In genomic region chr4:7192252-7193039, GRCh38 we compare ENCODE assay signal across 8 cellular contexts. TPM values are rescaled to one million over a fixed set of nuclear protein-coding genes. Genes with fewer than 3 reads are reported as not detected.
DNase-seq lines count a peak whose midpoint lies in the region; ATAC-seq and TF ChIP-seq lines count a peak whose summit lies in the region.

SORCS2 (plus strand) TSS chr4:7192538.

- H3K27me3 Mint-ChIP-seq in CD14-positive monocyte (ENCODE audit: low read depth in 3 of 3), result peaks cover 37 to 67% (median 49%) of the 10 kb centered on the region in 3 donors
- H3K27me3 Mint-ChIP-seq in activated T-cell treated with anti-CD3 and anti-CD28 coated beads, Interleukin-2, amount 50 U/mL, for 4 hours (ENCODE audit: low read depth), result peaks cover 64% of the 10 kb centered on the region
- peaks cover 38 to 70% (median 60%) of the 10 kb centered on the region in 5 donors for H3K27me3 Mint-ChIP-seq in naive thymus-derived CD4-positive, alpha-beta T cell

- peaks cover 0 to 6% of the 10 kb centered on the region in 2 donors for H3K27me3 ChIP-seq in naive thymus-derived CD4-positive, alpha-beta T cell (ENCODE audit: control insufficient read depth in 2 of 2, insufficient read depth in 2 of 2, low read length in 2 of 2)
- H3K27me3 ChIP-seq in stomach, result peaks cover 0 to 97% (median 50%) of the 10 kb centered on the region in 3 donors

- H3K9me3 Mint-ChIP-seq in CD14-positive monocyte, result peaks cover 0 to 5% (median 0%) of the 10 kb centered on the region in 7 donors
- H3K9me3 Mint-ChIP-seq in activated T-cell treated with anti-CD3 and anti-CD28 coated beads, Interleukin-2, amount 50 U/mL, for 4 hours, result no peaks in the 10 kb centered on the region
- peaks cover 0 to 2% (median 0%) of the 10 kb centered on the region in 11 donors for H3K9me3 Mint-ChIP-seq in naive thymus-derived CD4-positive, alpha-beta T cell

- no peaks in the 10 kb centered on the region for H3K36me3 Mint-ChIP-seq in CD14-positive monocyte
- no peaks in the 10 kb centered on the region for H3K36me3 Mint-ChIP-seq in activated T-cell treated with anti-CD3 and anti-CD28 coated beads, Interleukin-2, amount 50 U/mL, for 4 hours (ENCODE audit: insufficient read depth)
- no peaks in the 10 kb centered on the region for H3K36me3 Mint-ChIP-seq in naive thymus-derived CD4-positive, alpha-beta T cell

- H3K9me3 ChIP-seq in naive thymus-derived CD4-positive, alpha-beta T cell (ENCODE audit: control insufficient read depth in 2 of 3, low read length in 3 of 3), result no peaks in the 10 kb centered on the region
- no peaks in the 10 kb centered on the region for H3K9me3 ChIP-seq in stomach

- H3K4me1 Mint-ChIP-seq in CD14-positive monocyte, result no peaks in the 10 kb centered on the region
- H3K4me1 Mint-ChIP-seq in activated T-cell treated with anti-CD3 and anti-CD28 coated beads, Interleukin-2, amount 50 U/mL, for 4 hours (ENCODE audit: low read depth), result peaks cover 1% of the 10 kb centered on the region
- peaks cover 0 to 7% (median 0%) of the 10 kb centered on the region in 7 donors for H3K4me1 Mint-ChIP-seq in naive thymus-derived CD4-positive, alpha-beta T cell

- H3K27ac ChIP-seq in naive thymus-derived CD4-positive, alpha-beta T cell (ENCODE audit: low read depth, low read length), result no peak within 1 kb of the TSS
- H3K27ac ChIP-seq in stomach, result no peak within 1 kb of the TSS

- CTCF ChIA-PET in naive thymus-derived CD4-positive, alpha-beta T cell (lab: Charles Lee), result interaction anchor here (0.9 kb wide), 1 partner anchor 608 kb away, joined by 3 read pairs; no protein-coding TSS in a partner anchor

- POLR2A ChIA-PET in naive thymus-derived CD4-positive, alpha-beta T cell (lab: Charles Lee), result no interaction called here

- no peak within 1 kb of the TSS for H3K4me3 ChIP-seq in naive thymus-derived CD4-positive, alpha-beta T cell (ENCODE audit: low read length)
- peak within 1 kb of the TSS; percentile 39 to 44 (median 41) for H3K4me3 ChIP-seq in stomach

- no peak within 1 kb of the TSS for H3K27ac Mint-ChIP-seq in CD14-positive monocyte
- no peak within 1 kb of the TSS for H3K27ac Mint-ChIP-seq in naive thymus-derived CD4-positive, alpha-beta T cell

- no peak for TF ChIP-seq EP300 in stomach (IDR thresholded peaks at IDR 0.05)

- intact Hi-C loops in CD14-positive monocyte (cut with micrococcal nuclease), result loop anchor here (2.0 to 10.0 kb wide), 3 partner anchors 522 to 610 kb away; no protein-coding TSS in a partner anchor
- intact Hi-C loops in naive thymus-derived CD4-positive, alpha-beta T cell (cut with micrococcal nuclease), result loop anchor here in 1 of 2 donors (2.0 to 5.0 kb wide), 2 partner anchors 610 to 795 kb away; no protein-coding TSS in a partner anchor
- intact Hi-C loops in stomach (cut with DNase I; ENCODE audit: low total_unique reads), result loop anchor here (10.0 kb wide), 1 partner anchor 102 kb away; no protein-coding TSS in a partner anchor

- TF ChIP-seq POLR2A in stomach (IDR thresholded peaks at IDR 0.05), result no peak

- ATAC-seq in GM21526 (IDR thresholded peaks at IDR 0.05; ENCODE audit: low FRiP score, unreplicated experiment), result peak; percentile 76
- ATAC-seq in activated T-cell treated with anti-CD3 and anti-CD28 coated beads, Interleukin-2, amount 50 U/mL, for 4 hours, result peak; percentile 83 to 85
- ATAC-seq in naive thymus-derived CD4-positive, alpha-beta T cell, result peak; percentile 73

- H3K4me3 Mint-ChIP-seq in CD14-positive monocyte, result peak within 1 kb of the TSS in 1 of 2 donors; percentile 75
- peak within 1 kb of the TSS; percentile 47 for H3K4me3 Mint-ChIP-seq in activated T-cell treated with anti-CD3 and anti-CD28 coated beads, Interleukin-2, amount 50 U/mL, for 4 hours
- H3K4me3 Mint-ChIP-seq in naive thymus-derived CD4-positive, alpha-beta T cell, result peak within 1 kb of the TSS in 8 of 10 donors; percentile 43 to 76 (median 56)

- DNase-seq in CD14-positive monocyte (ENCODE audit: low spot score), result no peak
- peak; percentile 7 for DNase-seq in NCI-H460 (ENCODE audit: extremely low read depth, low read depth)
- DNase-seq in activated T-cell treated with anti-CD3 and anti-CD28 coated beads, Interleukin-2, amount 50 U/mL, for 4 hours, result peak; percentile 26
- peak; percentile 22 for DNase-seq in fibroblast of peridontal ligament (ENCODE audit: extremely low read depth)
- peak in 7 of 9 donors; percentile 25 to 68 (median 34) for DNase-seq in naive thymus-derived CD4-positive, alpha-beta T cell
- DNase-seq in stomach, result peak; percentile 67
- no peak for DNase-seq in NK-92 (lab: John Stamatoyannopoulos, UW; ENCODE audit: unreplicated experiment)

- 0 to 4% (median 1%) methylated on average over 5 to 116 of the region's 119 CpGs for WGBS in stomach, 5 donors

- H3K4me1 ChIP-seq in naive thymus-derived CD4-positive, alpha-beta T cell (ENCODE audit: control insufficient read depth in 2 of 2, insufficient read depth in 2 of 2, low read length in 2 of 2), result no peaks in the 10 kb centered on the region
- peaks cover 12 to 33% (median 19%) of the 10 kb centered on the region in 4 donors for H3K4me1 ChIP-seq in stomach

- H3K36me3 ChIP-seq in naive thymus-derived CD4-positive, alpha-beta T cell (ENCODE audit: control insufficient read depth in 2 of 3, insufficient read depth in 3 of 3, low read length in 3 of 3), result no peaks in the 10 kb centered on the region
- no peaks in the 10 kb centered on the region for H3K36me3 ChIP-seq in stomach

- TF ChIP-seq CTCF in CD14-positive monocyte (IDR thresholded peaks at IDR 0.05) (peak; percentile 46), stomach (IDR thresholded peaks at IDR 0.05) (peak in 5 of 7 experiments; percentile 0 to 75 (median 41))

RNA-seq across cellular contexts. Expression of gene SORCS2, which starts in this region (rescaled TPM):
- polyA plus RNA-seq in CD14-positive monocyte (under 1 TPM in 1 of 2 donors, not detected in 1; 0.46 TPM), stomach (under 1 TPM; 0.15 to 0.50 (median 0.20) TPM)
- not detected in 2 replicates for total RNA-seq in NCI-H460 (2014; rRNA removed; shearing (Covaris generic))
- not detected in 2 replicates for polyA plus RNA-seq in NCI-H460 (2014; cell fraction: nucleus; rRNA removed)
- under 1 TPM in 2 of 3 donors, not detected in 1; 0.18 to 0.43 TPM for total RNA-seq in activated T-cell treated with anti-CD3 and anti-CD28 coated beads, Interleukin-2, amount 50 U/mL, for 4 hours
- under 1 TPM in 1 of 5 experiments, not detected in 4; 0.10 TPM for total RNA-seq in naive thymus-derived CD4-positive, alpha-beta T cell
- polyA plus RNA-seq in naive thymus-derived CD4-positive, alpha-beta T cell, result not detected
- 10 to 100 TPM in 1 of 5 donors, 1 to 10 TPM in 2, under 1 TPM in 1, not detected in 1; under 0.01 to 13.0 (median 4.2) TPM for total RNA-seq in stomach

Comparison
In these comparisons a context has a peak if more than half of its experiments do, and no peak if none do; other contexts are left out.
1. Peak in DNase-seq in NCI-H460; RNA of the gene not detected or under 1 TPM.
2. Peak in DNase-seq and ATAC-seq in activated T-cell treated with anti-CD3 and anti-CD28 coated beads, Interleukin-2, amount 50 U/mL, for 4 hours; RNA of the gene not detected or under 1 TPM.
3. Peak in DNase-seq and ATAC-seq in naive thymus-derived CD4-positive, alpha-beta T cell; RNA of the gene not detected or under 1 TPM.
4. DNase-seq: peak in fibroblast of peridontal ligament (single experiment) and stomach (single experiment); none in CD14-positive monocyte (single experiment) and NK-92 (single experiment).
5. Peak in every context shown above with its lines, with median percentiles within 50 percentile points of each other: ATAC-seq.